21 cellular contexts compared by ENCODE assay signal in genomic region chr6:14380421-14380820, GRCh38.
DNase-seq lines count a peak whose midpoint lies in the region; ATAC-seq and TF ChIP-seq lines count a peak whose summit lies in the region.
"Had no signal": no experiment of that assay in that cellular context is flagged by ENCODE, and none has a peak within 500 bp of the region (broad histone marks: within the 10 kb centered on the region; RNA-seq: fewer than 3 reads in every experiment).

No MANE protein-coding gene starts in this region.

- no peaks in the 10 kb centered on the region for H3K27me3 ChIP-seq in Loucy (ENCODE audit: insufficient read depth, low read length, poor library complexity, severe bottlenecking)
- H3K27me3 ChIP-seq: adrenal gland, upper lobe of right lung had no signal

- no peaks in the 10 kb centered on the region for H3K79me2 ChIP-seq in Loucy (ENCODE audit: insufficient read depth, low read length)
- H3K79me2 ChIP-seq: parathyroid adenoma had no signal

- no peak for DNase-seq in SK-N-MC (ENCODE audit: low read depth, low spot score)
- DNase-seq in islet precursor cell = peak; percentile 54
- DNase-seq in stimulated activated naive CD4-positive, alpha-beta T cell treated with Interleukin-2 at 50 U/mL for 16 hours (lab: John Stamatoyannopoulos, UW) = no peak
- DNase-seq in GM10266 (ENCODE audit: extremely low spot score) = no peak
- DNase-seq: activated CD4-positive, alpha-beta T cell treated with anti-CD3 and anti-CD28 coated beads, Interleukin-2, amount 50 U/mL, for 4 hours; activated gamma-delta T cell treated with Interleukin-2 at 50 U/mL for 16 hours; activated T-cell treated with anti-CD3 and anti-CD28 coated beads for 4 hours; adrenal gland; caudate nucleus; gastrocnemius medialis; naive B cell; NCI-H226; stimulated activated CD4-positive, alpha-beta T cell treated with anti-CD3 and anti-CD28 coated beads, Interleukin-2, amount 100 ng/mL, for 48 hours; T-cell; upper lobe of right lung had no signal

- H2AFZ ChIP-seq in Loucy (ENCODE audit: low read length) = no peak overlapping the region
- H2AFZ ChIP-seq: parathyroid adenoma had no signal

- H3K9ac ChIP-seq in ES-I3 (ENCODE audit: low read depth, low read length) (peak overlapping the region; percentile 21; the same call in 1 of the 2 replicates), Loucy (ENCODE audit: low read depth, low read length, poor library complexity, severe bottlenecking) (peak overlapping the region; percentile 84), SK-N-MC (ENCODE audit: insufficient read length) (peak overlapping the region; percentile 74)
- H3K9ac ChIP-seq: parathyroid adenoma had no signal

- no peak overlapping the region for H3K4me3 ChIP-seq in Loucy (ENCODE audit: low read length, poor library complexity, severe bottlenecking)
- H3K4me3 ChIP-seq in SK-N-MC = no peak overlapping the region
- H3K4me3 ChIP-seq: adrenal gland, gastrocnemius medialis, skin epidermis, upper lobe of right lung had no signal

- H3K27ac ChIP-seq in SK-N-MC = peak overlapping the region; percentile 100
- H3K27ac ChIP-seq: adrenal gland, gastrocnemius medialis, parathyroid adenoma, skin epidermis, upper lobe of right lung had no signal

- H3K36me3 ChIP-seq in ES-I3 (ENCODE audit: insufficient read depth, low read length) (peaks cover 4% of the 10 kb centered on the region; the same call in 1 of the 2 replicates), Loucy (ENCODE audit: insufficient read depth, low read length) (no peaks in the 10 kb centered on the region), SK-N-MC (ENCODE audit: insufficient read depth, low read length) (peaks cover 6% of the 10 kb centered on the region; the same call in 1 of the 2 replicates)
- H3K36me3 ChIP-seq: adrenal gland, gastrocnemius medialis, upper lobe of right lung had no signal

- H3F3A ChIP-seq in Loucy (ENCODE audit: low read depth) = peaks cover 20% of the 10 kb centered on the region

- TF ChIP-seq CTCF in Loucy (conservative IDR thresholded peaks at IDR 0.05; ENCODE audit: low read length) = no peak
- TF ChIP-seq CTCF in GM10266 (IDR thresholded peaks at IDR 0.05; ENCODE audit: control insufficient read depth, insufficient read depth, low read depth, missing control alignments) = no peak

- H3K9me3 ChIP-seq in ES-I3 (ENCODE audit: control insufficient read depth, insufficient read depth, low read length) (peaks cover 19% of the 10 kb centered on the region), Loucy (ENCODE audit: insufficient read depth, low read depth, low read length) (peaks cover 8% of the 10 kb centered on the region), SK-N-MC (ENCODE audit: low read depth, low read length) (0 out of 2 replicates have a peak, but pooled peaks cover 3% of the 10 kb centered on the region)
- H3K9me3 ChIP-seq: adrenal gland, gastrocnemius medialis, upper lobe of right lung had no signal

- ATAC-seq in HG02885 (IDR thresholded peaks at IDR 0.05; ENCODE audit: poor library complexity, unreplicated experiment) (no peak), GM21390 (IDR thresholded peaks at IDR 0.05; ENCODE audit: unreplicated experiment) (no peak)
- ATAC-seq: gastrocnemius medialis, T-cell, upper lobe of right lung had no signal

- no peaks in the 10 kb centered on the region for H3K9me2 ChIP-seq in Loucy (replicated peaks; ENCODE audit: low read depth, low read length)

- H3K4me1 ChIP-seq in ES-I3 (ENCODE audit: insufficient read depth, low read length) (peaks cover 38% of the 10 kb centered on the region), Loucy (ENCODE audit: insufficient read depth, low read length, poor library complexity, severe bottlenecking) (peaks cover 74% of the 10 kb centered on the region)
- H3K4me1 ChIP-seq: adrenal gland, gastrocnemius medialis, parathyroid adenoma, upper lobe of right lung had no signal

- H4K20me1 ChIP-seq in Loucy (ENCODE audit: insufficient read depth, low read length, poor library complexity, severe bottlenecking) = no peaks in the 10 kb centered on the region

- H3K4me2 ChIP-seq in Loucy (ENCODE audit: low read depth, low read length, poor library complexity, severe bottlenecking) = no peak overlapping the region

Comparison
In these comparisons a context has a peak if more than half of its experiments do, and no peak if none do; other contexts are left out.
1. H3K9ac ChIP-seq: peak in every context shown above with its lines; median percentile 84 in Loucy; 74 in SK-N-MC; 21 in ES-I3.